Comparison of ENCODE assay signal across 1 cellular context in genomic region chr2:202064206-202064880, GRCh38.
TF ChIP-seq lines count a peak whose summit lies in the region.

No MANE protein-coding gene starts in this region.

TF ChIP-seq in GM23338, 12 proteins besides CTCF, POLR2A, EP300 and RAD21 (continued from another document):
- no peak for TF ChIP-seq ZNF462 (CRISPR knock-in tag; IDR thresholded peaks at IDR 0.05)
